9 cellular contexts compared by ENCODE assay signal in the genomic region with DNA sequence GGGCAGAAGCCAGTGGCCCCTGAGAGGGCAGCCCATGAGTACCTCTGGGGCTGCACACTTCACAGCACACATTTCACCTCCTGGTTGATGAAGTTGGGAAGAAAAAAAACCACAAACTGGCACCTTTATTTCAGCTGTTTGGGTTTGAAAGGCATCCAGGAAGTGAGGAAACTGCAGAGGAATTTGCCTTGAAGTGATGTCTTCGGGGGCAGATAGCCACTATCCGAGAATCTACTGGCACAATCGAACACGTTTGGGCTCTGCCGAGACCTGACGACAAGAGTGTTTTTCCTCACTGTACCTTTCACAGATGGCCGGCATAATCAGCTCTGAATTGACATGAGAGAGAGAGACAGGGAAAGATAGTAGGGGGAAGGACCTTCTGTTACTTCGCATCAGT. TPM values are rescaled to one million over a fixed set of nuclear protein-coding genes. Genes with fewer than 3 reads are reported as not detected.
DNase-seq lines count a peak whose midpoint lies in the region; ATAC-seq and TF ChIP-seq lines count a peak whose summit lies in the region.
"Had no signal": no experiment of that assay in that cellular context is flagged by ENCODE, and none has a peak within 500 bp of the region (broad histone marks: within the 10 kb centered on the region; RNA-seq: fewer than 3 reads in every experiment).

No MANE protein-coding gene starts in this region.

- POLR2A ChIA-PET in naive thymus-derived CD8-positive, alpha-beta T cell (lab: Charles Lee) = no interaction called here

- TF ChIP-seq CTCF in fibroblast of pulmonary artery (IDR thresholded peaks at IDR 0.05; ENCODE audit: low read length, missing control alignments) = no peak

- H3K4me3 Mint-ChIP-seq in naive thymus-derived CD8-positive, alpha-beta T cell = no peak overlapping the region

- no peak overlapping the region for H3K27ac ChIP-seq in GM23248
- peak overlapping the region; percentile 71 for H3K27ac ChIP-seq in SJSA1

- WGBS in GM23248 (ENCODE audit: low coverage in 1 of 2, low lambda C conversion rate in 2 of 2, missing lambda C conversion rate in 2 of 2), 2 experiments = 4% methylated on average over 8 of the region's 8 CpGs

- H3K79me2 ChIP-seq in GM23248 (ENCODE audit: insufficient read depth) = no peaks in the 10 kb centered on the region

- no peaks in the 10 kb centered on the region for H4K20me1 ChIP-seq in GM23248 (ENCODE audit: insufficient read depth)

- H3K36me3 Mint-ChIP-seq in naive thymus-derived CD8-positive, alpha-beta T cell = peaks cover 0 to 5% (median 0%) of the 10 kb centered on the region in 3 donors

- in situ Hi-C loops in GM23248 (cut with MboI) = no loop called here

- peak overlapping the region in 1 of 10 donors; percentile 4 for H3K27ac Mint-ChIP-seq in naive thymus-derived CD8-positive, alpha-beta T cell

- DNase-seq in GM23248 = peak; percentile 71
- DNase-seq in SJSA1 (ENCODE audit: low read depth in 1 of 2, low spot score in 2 of 2) = peak in 1 of 2 experiments; percentile 63
- peak; percentile 37 for DNase-seq in fibroblast of pulmonary artery (ENCODE audit: low read depth)
- DNase-seq in activated CD4-positive, alpha-beta T cell treated with anti-CD3 and anti-CD28 coated beads for 4 hours = no peak
- DNase-seq in dedifferentiated amniotic fluid mesenchymal stem cell (ENCODE audit: extremely low spot score) = no peak
- DNase-seq in naive thymus-derived CD8-positive, alpha-beta T cell = no peak
- DNase-seq: activated CD4-positive, CD25-positive, alpha-beta regulatory T cell treated with anti-CD3 and anti-CD28 coated beads, Interleukin-2, amount 50 U/mL, for 72 hours had no signal

- H3K27me3 ChIP-seq in GM23248 (replicated peaks; ENCODE audit: insufficient read depth) (no peaks in the 10 kb centered on the region), SJSA1 (replicated peaks) (no peaks in the 10 kb centered on the region), skeletal muscle satellite cell (ENCODE audit: control insufficient read depth, insufficient read depth, low read length) (peaks cover 6% of the 10 kb centered on the region)

- H3K9me3 ChIP-seq in GM23248 (ENCODE audit: low read depth) = no peaks in the 10 kb centered on the region
- no peaks in the 10 kb centered on the region for H3K9me3 ChIP-seq in SJSA1 (replicated peaks)
- no peaks in the 10 kb centered on the region for H3K9me3 ChIP-seq in skeletal muscle satellite cell (replicated peaks; ENCODE audit: low read length)

- H3F3A ChIP-seq in GM23248 (ENCODE audit: insufficient read depth) = peaks cover 18% of the 10 kb centered on the region; the same call in 1 of the 2 replicates

- H3K4me3 ChIP-seq in GM23248 = peak overlapping the region; percentile 49
- no peak overlapping the region for H3K4me3 ChIP-seq in SJSA1
- no peak overlapping the region for H3K4me3 ChIP-seq in fibroblast of pulmonary artery (replicated peaks; ENCODE audit: low read depth, low read length)
- peak overlapping the region; percentile 11 for H3K4me3 ChIP-seq in skeletal muscle satellite cell (ENCODE audit: low read length)

- H3K9me3 Mint-ChIP-seq in naive thymus-derived CD8-positive, alpha-beta T cell = no peaks in the 10 kb centered on the region

- H3K4me1 Mint-ChIP-seq in naive thymus-derived CD8-positive, alpha-beta T cell = peaks cover 15 to 19% (median 15%) of the 10 kb centered on the region in 4 donors

- no peak for ATAC-seq in HG03039 (IDR thresholded peaks at IDR 0.05; ENCODE audit: unreplicated experiment)
- no peak for ATAC-seq in naive thymus-derived CD8-positive, alpha-beta T cell

- H2AFZ ChIP-seq in GM23248 = 0 out of 2 replicates have a peak overlapping the region, but pooled peaks have one; percentile 22

- no peaks in the 10 kb centered on the region for H3K9me2 ChIP-seq in GM23248 (ENCODE audit: insufficient read depth)

- H3K9ac ChIP-seq in GM23248 = no peak overlapping the region
- peak overlapping the region; percentile 1 for H3K9ac ChIP-seq in skeletal muscle satellite cell (ENCODE audit: low read depth, low read length)

- H3K36me3 ChIP-seq in GM23248 (ENCODE audit: low read depth) (no peaks in the 10 kb centered on the region), SJSA1 (no peaks in the 10 kb centered on the region), skeletal muscle satellite cell (ENCODE audit: insufficient read depth, low read length) (no peaks in the 10 kb centered on the region)

- H3K27me3 Mint-ChIP-seq in naive thymus-derived CD8-positive, alpha-beta T cell = peaks cover 0 to 3% (median 0%) of the 10 kb centered on the region in 5 donors

- H3K4me1 ChIP-seq in GM23248 (ENCODE audit: insufficient read depth) (peaks cover 35% of the 10 kb centered on the region), SJSA1 (replicated peaks) (peaks cover 31% of the 10 kb centered on the region), skeletal muscle satellite cell (ENCODE audit: control insufficient read depth, insufficient read depth, low read length) (peaks cover 30% of the 10 kb centered on the region)

- H3K4me2 ChIP-seq in GM23248 (ENCODE audit: unreplicated experiment) = peak overlapping the region; percentile 60
- H3K4me2 ChIP-seq in skeletal muscle satellite cell (ENCODE audit: low read length) = peak overlapping the region; percentile 72

RNA-seq across cellular contexts. Expression of a gene that starts 59.7 kb away (rescaled TPM):
- 6.5 and 10.0 TPM in 2 replicates for total RNA-seq in GM23248 (2014; rRNA removed; shearing (Covaris generic))
- 2.8 and 3.1 TPM in 2 replicates for polyA plus RNA-seq in GM23248 (2016; fragmentation: Nextera tagmentation; extraction: Ambion mirVana)
- total RNA-seq in SJSA1 (2014; rRNA removed; shearing (Covaris generic)) = 12.7 and 16.0 TPM in 2 replicates
- total RNA-seq in skeletal muscle satellite cell (2012; rRNA removed) = 2.8 and 23.2 TPM in 2 replicates
- total RNA-seq in naive thymus-derived CD8-positive, alpha-beta T cell = 10 to 100 TPM; 11.1 to 11.7 TPM
- 10 to 100 TPM in 1 of 3 donors, 1 to 10 TPM in 2; 4.9 to 13.0 (median 6.6) TPM for polyA plus RNA-seq in naive thymus-derived CD8-positive, alpha-beta T cell

Comparison
In these comparisons a context has a peak if more than half of its experiments do, and no peak if none do; other contexts are left out.
1. DNase-seq: peak in GM23248 (single experiment) and fibroblast of pulmonary artery (single experiment); none in activated CD4-positive, alpha-beta T cell treated with anti-CD3 and anti-CD28 coated beads for 4 hours (0 of 2), dedifferentiated amniotic fluid mesenchymal stem cell (single experiment) and naive thymus-derived CD8-positive, alpha-beta T cell (0 of 10).
2. H3K4me3 ChIP-seq: peak in GM23248 (single experiment) and skeletal muscle satellite cell (single experiment); none in SJSA1 (single experiment) and fibroblast of pulmonary artery (single experiment).